Comparison of ENCODE assay signal across 29 cellular contexts in genomic region chr12:21662122-21662792, GRCh38. TPM values are rescaled to one million over a fixed set of nuclear protein-coding genes. Genes with fewer than 3 reads are reported as not detected.
"Had no signal": no experiment of that assay in that cellular context is flagged by ENCODE, and none has a peak within 500 bp of the region (broad histone marks: within the 10 kb centered on the region; RNA-seq: fewer than 3 reads in every experiment).

No MANE protein-coding gene starts in this region.

- ATAC-seq: activated CD4-positive, CD25-positive, alpha-beta regulatory T cell treated with anti-CD3 and anti-CD28 coated beads, Interleukin-2, amount 50 U/mL, for 24 hours; activated CD8-positive, alpha-beta memory T cell treated with anti-CD3 and anti-CD28 coated beads, Interleukin-2, amount 10 ng/mL, durations not matched to agents 7 days and 5 days; activated T-cell treated with anti-CD3 and anti-CD28 coated beads, Interleukin-2, amount 50 U/mL, for 72 hours; gastrocnemius medialis; naive thymus-derived CD8-positive, alpha-beta T cell; right cardiac atrium; stimulated activated naive CD8-positive, alpha-beta T cell treated with anti-CD3 and anti-CD28 coated beads, Interleukin-15, Interleukin-2, amounts not matched to agents 100 U/mL and 50 U/mL, for 24 hours had no signal

- DNase-seq: activated CD4-positive, alpha-beta memory T cell treated with anti-CD3 and anti-CD28 coated beads, Interleukin-2, amount 10 ng/mL, durations not matched to agents 7 days and 5 days; activated CD4-positive, alpha-beta T cell treated with anti-CD3 and anti-CD28 coated beads, Interleukin-2, amount 10 ng/mL, durations not matched to agents 24 days and 14 days; activated CD8-positive, alpha-beta memory T cell treated with anti-CD3 and anti-CD28 coated beads, Interleukin-2, amount 10 ng/mL, durations not matched to agents 7 days and 5 days; activated naive CD4-positive, alpha-beta T cell; activated T-cell treated with anti-CD3 and anti-CD28 coated beads, Interleukin-2, amount 50 U/mL, for 72 hours; anterior cingulate cortex; cerebellar nuclear complex; colonic mucosa; effector CD8-positive, alpha-beta T cell; erythroblast; gastrocnemius medialis; glutamatergic neuron; islet precursor cell; midbrain; naive thymus-derived CD8-positive, alpha-beta T cell; occipital lobe; stimulated activated CD4-positive, alpha-beta T cell treated with anti-CD3 and anti-CD28 coated beads, Interleukin-2, amount 100 ng/mL, for 48 hours; stimulated activated naive CD8-positive, alpha-beta T cell treated with anti-CD3 and anti-CD28 coated beads, Interleukin-15, Interleukin-2, amounts not matched to agents 100 U/mL and 50 U/mL, for 24 hours; T-helper 9 cell had no signal

- H3K36me3 ChIP-seq: colonic mucosa, gastrocnemius medialis, neural progenitor cell, thoracic aorta, vagina had no signal

- H2AFZ ChIP-seq: neural progenitor cell, parathyroid adenoma had no signal

- H3K27me3 ChIP-seq: colonic mucosa, gastrocnemius medialis, vagina had no signal

- H3K4me3 ChIP-seq: colonic mucosa, gastrocnemius medialis, neural progenitor cell, thoracic aorta, vagina had no signal

- H3K27ac ChIP-seq: colonic mucosa, gastrocnemius medialis, neural progenitor cell, parathyroid adenoma, thoracic aorta, vagina, VCaP had no signal

- H3K9me3 ChIP-seq: colonic mucosa, gastrocnemius medialis, thoracic aorta, vagina had no signal

- H3K9ac ChIP-seq: neural progenitor cell, parathyroid adenoma had no signal

- H3K4me2 ChIP-seq: neural progenitor cell had no signal

- H3K79me2 ChIP-seq: parathyroid adenoma had no signal

- H3K4me1 ChIP-seq: colonic mucosa, neural progenitor cell, parathyroid adenoma, vagina had no signal

RNA-seq across cellular contexts. Expression of gene GYS2, which starts 57.6 kb away (rescaled TPM):
- total RNA-seq: activated CD4-positive, alpha-beta memory T cell treated with anti-CD3 and anti-CD28 coated beads, Interleukin-2, amount 10 ng/mL, durations not matched to agents 7 days and 5 days; activated CD4-positive, alpha-beta T cell treated with anti-CD3 and anti-CD28 coated beads, Interleukin-2, amount 10 ng/mL, durations not matched to agents 24 days and 14 days; activated CD8-positive, alpha-beta memory T cell treated with anti-CD3 and anti-CD28 coated beads, Interleukin-2, amount 10 ng/mL, durations not matched to agents 7 days and 5 days; activated T-cell treated with anti-CD3 and anti-CD28 coated beads, Interleukin-2, amount 50 U/mL, for 72 hours; colonic mucosa; dermis microvascular lymphatic vessel endothelial cell; occipital lobe; skeletal muscle tissue; T-helper 1 cell treated with Interleukin-12 subunit alpha and Interleukin-12 subunit beta and Interleukin-4 antibody, amounts not matched to agents 30 ng/mL and 1 ng/mL, for 36 hours; thoracic aorta had no signal
- polyA plus RNA-seq: naive thymus-derived CD8-positive, alpha-beta T cell had no signal
